In the genomic region with DNA sequence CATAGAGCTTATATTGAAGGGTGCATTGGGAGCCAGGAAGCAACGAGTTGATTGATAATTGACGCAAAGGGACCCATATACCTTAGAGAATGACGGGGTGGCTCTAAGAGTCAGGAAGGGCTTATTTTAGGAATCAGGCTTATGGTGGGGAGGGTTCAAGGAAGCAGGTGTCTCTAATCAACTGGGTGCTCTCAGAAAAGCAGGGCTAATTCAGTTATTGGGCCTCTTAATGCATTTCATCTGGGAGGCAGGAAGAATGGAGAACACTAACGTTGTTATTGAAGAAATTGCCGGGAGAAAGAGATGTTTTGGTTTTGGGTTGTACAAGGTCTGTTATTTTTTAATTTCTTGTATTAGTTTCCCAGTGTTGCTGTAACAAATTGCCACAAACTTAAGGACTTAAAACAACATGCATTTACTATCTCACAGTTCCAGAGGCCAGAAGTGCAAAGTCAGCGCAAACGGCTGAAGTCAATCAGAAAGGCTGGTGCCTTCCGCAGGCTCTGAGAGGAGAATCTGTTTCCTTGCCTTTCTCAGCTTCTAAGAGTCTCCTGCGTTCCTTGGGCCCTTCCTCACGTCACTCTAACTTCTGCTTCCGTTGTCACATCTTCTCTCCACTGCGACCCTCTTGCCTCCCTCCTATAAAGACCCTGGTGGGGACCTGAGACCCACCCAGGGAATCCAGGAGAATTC, we compare ENCODE assay signal across 1 cellular context.
TF ChIP-seq lines count a peak whose summit lies in the region.

No MANE protein-coding gene starts in this region.

TF ChIP-seq in K562, 482 proteins besides CTCF, POLR2A, EP300 and RAD21 (continued from another document and continues in another):
- TF ChIP-seq, protein P1, sequence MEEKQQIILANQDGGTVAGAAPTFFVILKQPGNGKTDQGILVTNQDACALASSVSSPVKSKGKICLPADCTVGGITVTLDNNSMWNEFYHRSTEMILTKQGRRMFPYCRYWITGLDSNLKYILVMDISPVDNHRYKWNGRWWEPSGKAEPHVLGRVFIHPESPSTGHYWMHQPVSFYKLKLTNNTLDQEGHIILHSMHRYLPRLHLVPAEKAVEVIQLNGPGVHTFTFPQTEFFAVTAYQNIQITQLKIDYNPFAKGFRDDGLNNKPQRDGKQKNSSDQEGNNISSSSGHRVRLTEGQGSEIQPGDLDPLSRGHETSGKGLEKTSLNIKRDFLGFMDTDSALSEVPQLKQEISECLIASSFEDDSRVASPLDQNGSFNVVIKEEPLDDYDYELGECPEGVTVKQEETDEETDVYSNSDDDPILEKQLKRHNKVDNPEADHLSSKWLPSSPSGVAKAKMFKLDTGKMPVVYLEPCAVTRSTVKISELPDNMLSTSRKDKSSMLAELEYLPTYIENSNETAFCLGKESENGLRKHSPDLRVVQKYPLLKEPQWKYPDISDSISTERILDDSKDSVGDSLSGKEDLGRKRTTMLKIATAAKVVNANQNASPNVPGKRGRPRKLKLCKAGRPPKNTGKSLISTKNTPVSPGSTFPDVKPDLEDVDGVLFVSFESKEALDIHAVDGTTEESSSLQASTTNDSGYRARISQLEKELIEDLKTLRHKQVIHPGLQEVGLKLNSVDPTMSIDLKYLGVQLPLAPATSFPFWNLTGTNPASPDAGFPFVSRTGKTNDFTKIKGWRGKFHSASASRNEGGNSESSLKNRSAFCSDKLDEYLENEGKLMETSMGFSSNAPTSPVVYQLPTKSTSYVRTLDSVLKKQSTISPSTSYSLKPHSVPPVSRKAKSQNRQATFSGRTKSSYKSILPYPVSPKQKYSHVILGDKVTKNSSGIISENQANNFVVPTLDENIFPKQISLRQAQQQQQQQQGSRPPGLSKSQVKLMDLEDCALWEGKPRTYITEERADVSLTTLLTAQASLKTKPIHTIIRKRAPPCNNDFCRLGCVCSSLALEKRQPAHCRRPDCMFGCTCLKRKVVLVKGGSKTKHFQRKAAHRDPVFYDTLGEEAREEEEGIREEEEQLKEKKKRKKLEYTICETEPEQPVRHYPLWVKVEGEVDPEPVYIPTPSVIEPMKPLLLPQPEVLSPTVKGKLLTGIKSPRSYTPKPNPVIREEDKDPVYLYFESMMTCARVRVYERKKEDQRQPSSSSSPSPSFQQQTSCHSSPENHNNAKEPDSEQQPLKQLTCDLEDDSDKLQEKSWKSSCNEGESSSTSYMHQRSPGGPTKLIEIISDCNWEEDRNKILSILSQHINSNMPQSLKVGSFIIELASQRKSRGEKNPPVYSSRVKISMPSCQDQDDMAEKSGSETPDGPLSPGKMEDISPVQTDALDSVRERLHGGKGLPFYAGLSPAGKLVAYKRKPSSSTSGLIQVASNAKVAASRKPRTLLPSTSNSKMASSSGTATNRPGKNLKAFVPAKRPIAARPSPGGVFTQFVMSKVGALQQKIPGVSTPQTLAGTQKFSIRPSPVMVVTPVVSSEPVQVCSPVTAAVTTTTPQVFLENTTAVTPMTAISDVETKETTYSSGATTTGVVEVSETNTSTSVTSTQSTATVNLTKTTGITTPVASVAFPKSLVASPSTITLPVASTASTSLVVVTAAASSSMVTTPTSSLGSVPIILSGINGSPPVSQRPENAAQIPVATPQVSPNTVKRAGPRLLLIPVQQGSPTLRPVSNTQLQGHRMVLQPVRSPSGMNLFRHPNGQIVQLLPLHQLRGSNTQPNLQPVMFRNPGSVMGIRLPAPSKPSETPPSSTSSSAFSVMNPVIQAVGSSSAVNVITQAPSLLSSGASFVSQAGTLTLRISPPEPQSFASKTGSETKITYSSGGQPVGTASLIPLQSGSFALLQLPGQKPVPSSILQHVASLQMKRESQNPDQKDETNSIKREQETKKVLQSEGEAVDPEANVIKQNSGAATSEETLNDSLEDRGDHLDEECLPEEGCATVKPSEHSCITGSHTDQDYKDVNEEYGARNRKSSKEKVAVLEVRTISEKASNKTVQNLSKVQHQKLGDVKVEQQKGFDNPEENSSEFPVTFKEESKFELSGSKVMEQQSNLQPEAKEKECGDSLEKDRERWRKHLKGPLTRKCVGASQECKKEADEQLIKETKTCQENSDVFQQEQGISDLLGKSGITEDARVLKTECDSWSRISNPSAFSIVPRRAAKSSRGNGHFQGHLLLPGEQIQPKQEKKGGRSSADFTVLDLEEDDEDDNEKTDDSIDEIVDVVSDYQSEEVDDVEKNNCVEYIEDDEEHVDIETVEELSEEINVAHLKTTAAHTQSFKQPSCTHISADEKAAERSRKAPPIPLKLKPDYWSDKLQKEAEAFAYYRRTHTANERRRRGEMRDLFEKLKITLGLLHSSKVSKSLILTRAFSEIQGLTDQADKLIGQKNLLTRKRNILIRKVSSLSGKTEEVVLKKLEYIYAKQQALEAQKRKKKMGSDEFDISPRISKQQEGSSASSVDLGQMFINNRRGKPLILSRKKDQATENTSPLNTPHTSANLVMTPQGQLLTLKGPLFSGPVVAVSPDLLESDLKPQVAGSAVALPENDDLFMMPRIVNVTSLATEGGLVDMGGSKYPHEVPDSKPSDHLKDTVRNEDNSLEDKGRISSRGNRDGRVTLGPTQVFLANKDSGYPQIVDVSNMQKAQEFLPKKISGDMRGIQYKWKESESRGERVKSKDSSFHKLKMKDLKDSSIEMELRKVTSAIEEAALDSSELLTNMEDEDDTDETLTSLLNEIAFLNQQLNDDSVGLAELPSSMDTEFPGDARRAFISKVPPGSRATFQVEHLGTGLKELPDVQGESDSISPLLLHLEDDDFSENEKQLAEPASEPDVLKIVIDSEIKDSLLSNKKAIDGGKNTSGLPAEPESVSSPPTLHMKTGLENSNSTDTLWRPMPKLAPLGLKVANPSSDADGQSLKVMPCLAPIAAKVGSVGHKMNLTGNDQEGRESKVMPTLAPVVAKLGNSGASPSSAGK (IDR thresholded peaks at IDR 0.05), result no peak
- TF ChIP-seq CBX3 (IDR thresholded peaks at IDR 0.05; ENCODE audit: borderline replicate concordance in 1 of 2, low read length in 2 of 2), result no peak
- TF ChIP-seq ZNF253 (CRISPR knock-in tag; conservative IDR thresholded peaks at IDR 0.05), result no peak
- TF ChIP-seq ETS2 (tag; IDR thresholded peaks at IDR 0.05; ENCODE audit: borderline replicate concordance, poor library complexity, severe bottlenecking), result no peak
- no peak for TF ChIP-seq SIN3A (IDR thresholded peaks at IDR 0.05; ENCODE audit: borderline replicate concordance in 2 of 2, control insufficient read depth in 1 of 2, low read depth in 2 of 2, low read length in 2 of 2)
- peak; percentile 92 for TF ChIP-seq ZNF316 (IDR thresholded peaks at IDR 0.05)
- TF ChIP-seq NRF1 (conservative IDR thresholded peaks at IDR 0.05 in 1 of 2, IDR thresholded peaks at IDR 0.05 in 1 of 2), result no peak
- TF ChIP-seq, protein P2, sequence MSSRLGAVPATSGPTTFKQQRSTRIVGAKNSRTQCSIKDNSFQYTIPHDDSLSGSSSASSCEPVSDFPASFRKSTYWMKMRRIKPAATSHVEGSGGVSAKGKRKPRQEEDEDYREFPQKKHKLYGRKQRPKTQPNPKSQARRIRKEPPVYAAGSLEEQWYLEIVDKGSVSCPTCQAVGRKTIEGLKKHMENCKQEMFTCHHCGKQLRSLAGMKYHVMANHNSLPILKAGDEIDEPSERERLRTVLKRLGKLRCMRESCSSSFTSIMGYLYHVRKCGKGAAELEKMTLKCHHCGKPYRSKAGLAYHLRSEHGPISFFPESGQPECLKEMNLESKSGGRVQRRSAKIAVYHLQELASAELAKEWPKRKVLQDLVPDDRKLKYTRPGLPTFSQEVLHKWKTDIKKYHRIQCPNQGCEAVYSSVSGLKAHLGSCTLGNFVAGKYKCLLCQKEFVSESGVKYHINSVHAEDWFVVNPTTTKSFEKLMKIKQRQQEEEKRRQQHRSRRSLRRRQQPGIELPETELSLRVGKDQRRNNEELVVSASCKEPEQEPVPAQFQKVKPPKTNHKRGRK (tag; IDR thresholded peaks at IDR 0.05), result no peak
- TF ChIP-seq CBX8 (IDR thresholded peaks at IDR 0.05; ENCODE audit: borderline replicate concordance, extremely low read depth, low read depth, low read length, poor library complexity, severe bottlenecking), result no peak
- TF ChIP-seq FOXM1 (IDR thresholded peaks at IDR 0.05; ENCODE audit: low read depth), result no peak
- TF ChIP-seq FOXM1 (CRISPR knock-in tag; IDR thresholded peaks at IDR 0.05; ENCODE audit: low read depth), result no peak
- peak; percentile 87 for TF ChIP-seq MAFK (IDR thresholded peaks at IDR 0.05; ENCODE audit: low read length)
- TF ChIP-seq RFX5 (IDR thresholded peaks at IDR 0.05; ENCODE audit: low read depth, low read length), result no peak
- TF ChIP-seq, protein P3, sequence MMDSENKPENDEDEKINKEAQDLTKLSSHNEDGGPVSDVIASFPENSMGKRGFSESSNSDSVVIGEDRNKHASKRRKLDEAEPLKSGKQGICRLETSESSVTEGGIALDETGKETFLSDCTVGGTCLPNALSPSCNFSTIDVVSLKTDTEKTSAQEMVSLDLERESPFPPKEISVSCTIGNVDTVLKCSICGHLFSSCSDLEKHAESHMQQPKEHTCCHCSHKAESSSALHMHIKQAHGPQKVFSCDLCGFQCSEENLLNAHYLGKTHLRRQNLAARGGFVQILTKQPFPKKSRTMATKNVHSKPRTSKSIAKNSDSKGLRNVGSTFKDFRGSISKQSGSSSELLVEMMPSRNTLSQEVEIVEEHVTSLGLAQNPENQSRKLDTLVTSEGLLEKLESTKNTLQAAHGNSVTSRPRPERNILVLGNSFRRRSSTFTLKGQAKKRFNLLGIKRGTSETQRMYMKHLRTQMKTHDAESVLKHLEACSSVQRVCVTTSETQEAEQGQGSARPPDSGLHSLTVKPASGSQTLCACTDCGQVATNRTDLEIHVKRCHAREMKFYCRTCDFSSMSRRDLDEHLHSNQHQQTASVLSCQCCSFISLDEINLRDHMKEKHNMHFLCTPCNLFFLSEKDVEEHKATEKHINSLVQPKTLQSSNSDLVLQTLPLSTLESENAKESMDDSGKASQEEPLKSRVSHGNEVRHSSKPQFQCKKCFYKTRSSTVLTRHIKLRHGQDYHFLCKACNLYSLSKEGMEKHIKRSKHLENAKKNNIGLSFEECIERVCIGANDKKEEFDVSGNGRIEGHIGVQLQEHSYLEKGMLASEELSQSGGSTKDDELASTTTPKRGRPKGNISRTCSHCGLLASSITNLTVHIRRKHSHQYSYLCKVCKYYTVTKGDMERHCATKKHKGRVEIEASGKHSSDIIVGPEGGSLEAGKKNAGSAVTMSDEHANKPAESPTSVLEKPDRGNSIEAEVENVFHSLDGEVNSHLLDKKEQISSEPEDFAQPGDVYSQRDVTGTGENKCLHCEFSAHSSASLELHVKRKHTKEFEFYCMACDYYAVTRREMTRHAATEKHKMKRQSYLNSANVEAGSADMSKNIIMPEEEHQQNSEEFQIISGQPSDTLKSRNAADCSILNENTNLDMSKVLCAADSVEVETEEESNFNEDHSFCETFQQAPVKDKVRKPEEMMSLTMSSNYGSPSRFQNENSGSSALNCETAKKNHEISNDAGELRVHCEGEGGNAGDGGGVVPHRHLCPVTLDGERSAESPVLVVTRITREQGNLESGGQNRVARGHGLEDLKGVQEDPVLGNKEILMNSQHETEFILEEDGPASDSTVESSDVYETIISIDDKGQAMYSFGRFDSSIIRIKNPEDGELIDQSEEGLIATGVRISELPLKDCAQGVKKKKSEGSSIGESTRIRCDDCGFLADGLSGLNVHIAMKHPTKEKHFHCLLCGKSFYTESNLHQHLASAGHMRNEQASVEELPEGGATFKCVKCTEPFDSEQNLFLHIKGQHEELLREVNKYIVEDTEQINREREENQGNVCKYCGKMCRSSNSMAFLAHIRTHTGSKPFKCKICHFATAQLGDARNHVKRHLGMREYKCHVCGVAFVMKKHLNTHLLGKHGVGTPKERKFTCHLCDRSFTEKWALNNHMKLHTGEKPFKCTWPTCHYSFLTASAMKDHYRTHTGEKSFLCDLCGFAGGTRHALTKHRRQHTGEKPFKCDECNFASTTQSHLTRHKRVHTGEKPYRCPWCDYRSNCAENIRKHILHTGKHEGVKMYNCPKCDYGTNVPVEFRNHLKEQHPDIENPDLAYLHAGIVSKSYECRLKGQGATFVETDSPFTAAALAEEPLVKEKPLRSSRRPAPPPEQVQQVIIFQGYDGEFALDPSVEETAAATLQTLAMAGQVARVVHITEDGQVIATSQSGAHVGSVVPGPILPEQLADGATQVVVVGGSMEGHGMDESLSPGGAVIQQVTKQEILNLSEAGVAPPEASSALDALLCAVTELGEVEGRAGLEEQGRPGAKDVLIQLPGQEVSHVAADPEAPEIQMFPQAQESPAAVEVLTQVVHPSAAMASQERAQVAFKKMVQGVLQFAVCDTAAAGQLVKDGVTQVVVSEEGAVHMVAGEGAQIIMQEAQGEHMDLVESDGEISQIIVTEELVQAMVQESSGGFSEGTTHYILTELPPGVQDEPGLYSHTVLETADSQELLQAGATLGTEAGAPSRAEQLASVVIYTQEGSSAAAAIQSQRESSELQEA (IDR thresholded peaks at IDR 0.05; ENCODE audit: low read depth), result no peak
- TF ChIP-seq, protein P4, sequence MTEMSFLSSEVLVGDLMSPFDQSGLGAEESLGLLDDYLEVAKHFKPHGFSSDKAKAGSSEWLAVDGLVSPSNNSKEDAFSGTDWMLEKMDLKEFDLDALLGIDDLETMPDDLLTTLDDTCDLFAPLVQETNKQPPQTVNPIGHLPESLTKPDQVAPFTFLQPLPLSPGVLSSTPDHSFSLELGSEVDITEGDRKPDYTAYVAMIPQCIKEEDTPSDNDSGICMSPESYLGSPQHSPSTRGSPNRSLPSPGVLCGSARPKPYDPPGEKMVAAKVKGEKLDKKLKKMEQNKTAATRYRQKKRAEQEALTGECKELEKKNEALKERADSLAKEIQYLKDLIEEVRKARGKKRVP (CRISPR knock-in tag; IDR thresholded peaks at IDR 0.05), result no peak
- no peak for TF ChIP-seq NFE2L1 (tag; IDR thresholded peaks at IDR 0.05; ENCODE audit: borderline replicate concordance, low read depth)
- TF ChIP-seq BACH1 (tag; IDR thresholded peaks at IDR 0.05), result no peak
- TF ChIP-seq ZNF239 (CRISPR knock-in tag; IDR thresholded peaks at IDR 0.05), result no peak
- TF ChIP-seq SRSF1 (IDR thresholded peaks at IDR 0.05; ENCODE audit: low read depth, low read length), result no peak
- TF ChIP-seq SP2 (IDR thresholded peaks at IDR 0.05; ENCODE audit: extremely low read depth, low read depth, low read length, poor library complexity, severe bottlenecking), result peak; percentile 4
- no peak for TF ChIP-seq ZNF589 (CRISPR knock-in tag; IDR thresholded peaks at IDR 0.05; ENCODE audit: low read depth)
- no peak for TF ChIP-seq SNRNP70 (optimal IDR thresholded peaks at IDR 0.05; ENCODE audit: low read depth, low read length)
- no peak for TF ChIP-seq NFXL1 (CRISPR knock-in tag; IDR thresholded peaks at IDR 0.05)
- no peak for TF ChIP-seq ZNF76 (CRISPR knock-in tag; IDR thresholded peaks at IDR 0.05; ENCODE audit: borderline replicate concordance)
- no peak for TF ChIP-seq ILK (tag; IDR thresholded peaks at IDR 0.05; ENCODE audit: borderline replicate concordance, low read depth)
- TF ChIP-seq, protein P5, sequence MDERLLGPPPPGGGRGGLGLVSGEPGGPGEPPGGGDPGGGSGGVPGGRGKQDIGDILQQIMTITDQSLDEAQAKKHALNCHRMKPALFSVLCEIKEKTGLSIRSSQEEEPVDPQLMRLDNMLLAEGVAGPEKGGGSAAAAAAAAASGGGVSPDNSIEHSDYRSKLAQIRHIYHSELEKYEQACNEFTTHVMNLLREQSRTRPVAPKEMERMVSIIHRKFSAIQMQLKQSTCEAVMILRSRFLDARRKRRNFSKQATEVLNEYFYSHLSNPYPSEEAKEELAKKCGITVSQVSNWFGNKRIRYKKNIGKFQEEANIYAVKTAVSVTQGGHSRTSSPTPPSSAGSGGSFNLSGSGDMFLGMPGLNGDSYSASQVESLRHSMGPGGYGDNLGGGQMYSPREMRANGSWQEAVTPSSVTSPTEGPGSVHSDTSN (CRISPR knock-in tag; IDR thresholded peaks at IDR 0.05; ENCODE audit: low read depth), result no peak
- TF ChIP-seq, protein P5 (tag; conservative IDR thresholded peaks at IDR 0.05; ENCODE audit: low read depth), result no peak
- TF ChIP-seq KLF1 (tag; IDR thresholded peaks at IDR 0.05), result no peak
